ENCODE assay signal across 21 cellular contexts in genomic region chr11:62048101-62048500, GRCh38.
DNase-seq lines count a peak whose midpoint lies in the region; ATAC-seq and TF ChIP-seq lines count a peak whose summit lies in the region.
"Had no signal": no experiment of that assay in that cellular context is flagged by ENCODE, and none has a peak within 500 bp of the region (broad histone marks: within the 10 kb centered on the region; RNA-seq: fewer than 3 reads in every experiment).

No MANE protein-coding gene starts in this region.

- intact Hi-C loops in PC-3 (cut with micrococcal nuclease): no loop called here

- H3K4me3 Mint-ChIP-seq in endodermal cell: no peak overlapping the region
- H3K4me3 Mint-ChIP-seq: activated B cell treated with CpG ODN at 0.5 μM for 24 hours; activated naive CD8-positive, alpha-beta T cell treated with anti-CD3 and anti-CD28 coated beads for 36 hours; naive B cell had no signal

- H3K36me3 ChIP-seq in PC-3 (ENCODE audit: low read depth, low read length) (no peaks in the 10 kb centered on the region), endodermal cell (ENCODE audit: control insufficient read depth, insufficient read depth, low read length) (no peaks in the 10 kb centered on the region)
- H3K36me3 ChIP-seq: heart right ventricle, ovary, SJSA1 had no signal

- no peaks in the 10 kb centered on the region for H3K36me3 Mint-ChIP-seq in endodermal cell (ENCODE audit: low read depth)
- H3K36me3 Mint-ChIP-seq: activated naive CD8-positive, alpha-beta T cell treated with anti-CD3 and anti-CD28 coated beads for 36 hours; naive B cell had no signal

- no TSS peak for BruUV-seq in PC-3 (replicated peaks; lab: Mats Ljungman, UMichigan)

- DNase-seq in AG08395 (ENCODE audit: low spot score): peak; percentile 29
- peak; percentile 61 for DNase-seq in PC-3
- DNase-seq in endodermal cell: no peak
- peak; percentile 63 for DNase-seq in left kidney (ENCODE audit: low read depth, low spot score)
- DNase-seq in germinal center (ENCODE audit: low spot score): no peak
- DNase-seq in NCI-H2196 (lab: John Stamatoyannopoulos, UW; ENCODE audit: unreplicated experiment): no peak
- DNase-seq in activated CD4-positive, alpha-beta T cell treated with anti-CD3 and anti-CD28 coated beads for 1 hour: no peak
- DNase-seq: activated B cell treated with CpG ODN at 0.5 μM for 24 hours; activated naive CD8-positive, alpha-beta T cell treated with anti-CD3 and anti-CD28 coated beads for 36 hours; DMS153; H7; heart right ventricle; naive B cell; NCI-H1417; NCI-H748 treated with DMSO at 0.1 percent for 48 hours; ovary; stimulated activated CD4-positive, alpha-beta T cell treated with anti-CD3 and anti-CD28 coated beads, Interleukin-4, amount 100 ng/mL, for 24 hours; T-helper 2 cell had no signal

- H3K9ac ChIP-seq in PC-3 (ENCODE audit: low read length): no peak overlapping the region
- H3K9ac ChIP-seq in endodermal cell (ENCODE audit: extremely low read depth, low read length, poor library complexity, severe bottlenecking): no peak overlapping the region

- no peaks in the 10 kb centered on the region for H3K9me2 ChIP-seq in PC-3 (replicated peaks; ENCODE audit: low read length)

- peaks cover 10% of the 10 kb centered on the region for H3K9me3 Mint-ChIP-seq in endodermal cell
- H3K9me3 Mint-ChIP-seq: activated B cell treated with CpG ODN at 0.5 μM for 24 hours; activated naive CD8-positive, alpha-beta T cell treated with anti-CD3 and anti-CD28 coated beads for 36 hours; naive B cell had no signal

- peaks cover 1% of the 10 kb centered on the region for H3K27me3 Mint-ChIP-seq in endodermal cell (ENCODE audit: insufficient read depth)

- CTCF ChIA-PET in PC-3 (lab: Charles Lee): no interaction called here

- H3K9me3 ChIP-seq in PC-3 (ENCODE audit: low read length) (no peaks in the 10 kb centered on the region), endodermal cell (ENCODE audit: control insufficient read depth, low read length) (peaks cover 5% of the 10 kb centered on the region)
- H3K9me3 ChIP-seq: heart right ventricle, ovary, SJSA1 had no signal

- no peak overlapping the region for H3K4me2 ChIP-seq in PC-3 (ENCODE audit: low read length)

- 91 to 100% methylated on average over 1 of the region's 1 CpG for WGBS in endodermal cell (ENCODE audit: insufficient coverage in 1 of 2, insufficient read length in 1 of 2), 2 experiments

- no peaks in the 10 kb centered on the region for H4K20me1 ChIP-seq in PC-3 (ENCODE audit: low read length)

- peaks cover 43% of the 10 kb centered on the region for H3K4me1 Mint-ChIP-seq in endodermal cell
- H3K4me1 Mint-ChIP-seq: activated naive CD8-positive, alpha-beta T cell treated with anti-CD3 and anti-CD28 coated beads for 36 hours had no signal

- POLR2A ChIA-PET in PC-3 (lab: Charles Lee; ENCODE audit: unreplicated experiment): interaction anchor here (0.7 kb wide), 1 partner anchor 82 kb away, joined by 3 read pairs; no protein-coding TSS in a partner anchor

- ATAC-seq in PC-3 (peak; percentile 31), HG03039 (IDR thresholded peaks at IDR 0.05; ENCODE audit: unreplicated experiment) (no peak)

- H3K4me3 ChIP-seq in PC-3 (ENCODE audit: low read length): no peak overlapping the region
- H3K4me3 ChIP-seq in endodermal cell (ENCODE audit: low read length): no peak overlapping the region
- H3K4me3 ChIP-seq: heart right ventricle, ovary, SJSA1 had no signal

- H2AFZ ChIP-seq in PC-3 (ENCODE audit: low read length): no peak overlapping the region

- TF ChIP-seq CTCF in PC-3 (conservative IDR thresholded peaks at IDR 0.05; ENCODE audit: low read depth, low read length) (no peak), endodermal cell (conservative IDR thresholded peaks at IDR 0.05) (no peak)

- no peaks in the 10 kb centered on the region for H3K27me3 ChIP-seq in PC-3 (ENCODE audit: low read length)
- no peaks in the 10 kb centered on the region for H3K27me3 ChIP-seq in endodermal cell (ENCODE audit: control insufficient read depth, insufficient read depth, low read length, poor library complexity, severe bottlenecking)
- H3K27me3 ChIP-seq: heart right ventricle, ovary had no signal

- peaks cover 7% of the 10 kb centered on the region for H3F3A ChIP-seq in PC-3 (ENCODE audit: low read length, unreplicated experiment)

- no peaks in the 10 kb centered on the region for H3K79me2 ChIP-seq in PC-3 (ENCODE audit: low read length)

- H3K27ac ChIP-seq in PC-3 (ENCODE audit: low read length) (peak overlapping the region; percentile 97), endodermal cell (ENCODE audit: low read depth, low read length) (no peak overlapping the region)
- H3K27ac ChIP-seq: C4-2B, heart right ventricle, ovary, SJSA1 had no signal

- H3K4me1 ChIP-seq in PC-3 (ENCODE audit: insufficient read depth, low read length): peaks cover 73% of the 10 kb centered on the region
- peaks cover 3% of the 10 kb centered on the region for H3K4me1 ChIP-seq in endodermal cell (ENCODE audit: control insufficient read depth, insufficient read depth, low read length)
- H3K4me1 ChIP-seq: heart right ventricle had no signal

- peak overlapping the region; percentile 1 for H3K27ac Mint-ChIP-seq in endodermal cell
- H3K27ac Mint-ChIP-seq: activated B cell treated with CpG ODN at 0.5 μM for 24 hours; activated naive CD8-positive, alpha-beta T cell treated with anti-CD3 and anti-CD28 coated beads for 36 hours had no signal

Comparison
In these comparisons a context has a peak if more than half of its experiments do, and no peak if none do; other contexts are left out.
1. DNase-seq: peak in AG08395 (single experiment), PC-3 (single experiment) and left kidney (single experiment); none in endodermal cell (single experiment), germinal center (single experiment), NCI-H2196 (single experiment) and activated CD4-positive, alpha-beta T cell treated with anti-CD3 and anti-CD28 coated beads for 1 hour (single experiment).